Comparison of ENCODE assay signal across 28 cellular contexts in genomic region chr12:54660320-54660962, GRCh38. TPM values are rescaled to one million over a fixed set of nuclear protein-coding genes. Genes with fewer than 3 reads are reported as not detected.
DNase-seq lines count a peak whose midpoint lies in the region; ATAC-seq, FAIRE-seq and TF ChIP-seq lines count a peak whose summit lies in the region.
"Had no signal": no experiment of that assay in that cellular context is flagged by ENCODE, and none has a peak within 500 bp of the region (broad histone marks: within the 10 kb centered on the region; RNA-seq: fewer than 3 reads in every experiment).

No MANE protein-coding gene starts in this region.

- FAIRE-seq in bronchial epithelial cell (lab: Jason Lieb, UNC) = peak; percentile 36
- FAIRE-seq: A549, GM12892, H1 had no signal

- DNase-seq in left ventricle myocardium superior = peak; percentile 35
- no peak for DNase-seq in left ventricle myocardium inferior
- DNase-seq in bronchial epithelial cell (ENCODE audit: low read depth) = no peak
- DNase-seq in right lobe of liver = peak in 2 of 3 donors; percentile 63 to 82
- DNase-seq in stomach = peak; percentile 51
- DNase-seq in COR-L47 (lab: John Stamatoyannopoulos, UW) = no peak
- DNase-seq in SIG-M5 treated with dmso at 0.1 percent for 504 hours (lab: John Stamatoyannopoulos, UW; ENCODE audit: unreplicated experiment) = no peak
- DNase-seq: AML-193; CD4-positive, alpha-beta T cell; DMS 273 treated with DMSO at 0.1 percent for 48 hours; DMS79; HCEC 1CT; Kasumi-1; NCI-H1105; NCI-H1436 treated with DMSO at 0.1 percent for 48 hours; NCI-H187 treated with DMSO at 0.1 percent for 48 hours; NCI-H524; NCI-H748 treated with DMSO at 0.1 percent for 48 hours; NK-92 treated with Interleukin-12 subunit alpha and Interleukin-12 subunit beta, amount 100 ng/mL, for 24 hours; PC-3; SHP77 had no signal

- intact Hi-C loops in left ventricle myocardium superior (cut with micrococcal nuclease) (no loop called here), left ventricle myocardium inferior (cut with micrococcal nuclease) (no loop called here), right lobe of liver (cut with DNase I) (no loop called here), stomach (cut with DNase I; ENCODE audit: low total_unique reads) (no loop called here)

- no peak for TF ChIP-seq CTCF in left ventricle myocardium inferior (IDR thresholded peaks at IDR 0.05; ENCODE audit: borderline replicate concordance)
- TF ChIP-seq CTCF in bronchial epithelial cell (IDR thresholded peaks at IDR 0.05; ENCODE audit: insufficient read depth, low read length, severe bottlenecking) = no peak
- no peak for TF ChIP-seq CTCF in right lobe of liver (IDR thresholded peaks at IDR 0.05)
- no peak for TF ChIP-seq CTCF in stomach (IDR thresholded peaks at IDR 0.05)

- H3K27me3 ChIP-seq in left ventricle myocardium inferior (ENCODE audit: low read depth) = peaks cover 37% of the 10 kb centered on the region
- peaks cover 3% of the 10 kb centered on the region for H3K27me3 ChIP-seq in bronchial epithelial cell (ENCODE audit: control insufficient read depth, insufficient read depth, low read length)
- no peaks in the 10 kb centered on the region for H3K27me3 ChIP-seq in right lobe of liver
- H3K27me3 ChIP-seq in stomach = no peaks in the 10 kb centered on the region
- H3K27me3 ChIP-seq: BLaER1 treated with 17β-estradiol and CSF1 and Interleukin-3, amounts not matched to agents 10 nM and 100 nM had no signal

- H3K9me3 ChIP-seq in left ventricle myocardium inferior (replicated peaks) = no peaks in the 10 kb centered on the region
- no peaks in the 10 kb centered on the region for H3K9me3 ChIP-seq in right lobe of liver
- no peaks in the 10 kb centered on the region for H3K9me3 ChIP-seq in stomach
- H3K9me3 ChIP-seq: A549 had no signal

- H3K4me3 ChIP-seq in left ventricle myocardium inferior = no peak overlapping the region
- H3K4me3 ChIP-seq in bronchial epithelial cell (ENCODE audit: low read depth, low read length) = no peak overlapping the region
- no peak overlapping the region for H3K4me3 ChIP-seq in right lobe of liver
- no peak overlapping the region for H3K4me3 ChIP-seq in stomach
- H3K4me3 ChIP-seq: A549; BLaER1 treated with 17β-estradiol and CSF1 and Interleukin-3, amounts not matched to agents 10 nM and 100 nM had no signal

- TF ChIP-seq POLR2A in right lobe of liver (IDR thresholded peaks at IDR 0.05) = no peak
- TF ChIP-seq POLR2A in stomach (IDR thresholded peaks at IDR 0.05) = no peak

- H3K36me3 ChIP-seq in left ventricle myocardium inferior (no peaks in the 10 kb centered on the region), bronchial epithelial cell (ENCODE audit: control insufficient read depth, insufficient read depth, low read length) (no peaks in the 10 kb centered on the region), right lobe of liver (no peaks in the 10 kb centered on the region), stomach (no peaks in the 10 kb centered on the region)
- H3K36me3 ChIP-seq: BLaER1 treated with 17β-estradiol and CSF1 and Interleukin-3, amounts not matched to agents 10 nM and 100 nM had no signal

- WGBS in right lobe of liver (ENCODE audit: insufficient coverage, low coverage, low lambda C conversion rate, missing lambda C conversion rate) = 44% methylated on average over 10 of the region's 10 CpGs
- 68 to 86% (median 77%) methylated on average over 10 of the region's 10 CpGs for WGBS in stomach, 5 donors

- no peaks in the 10 kb centered on the region for H3K4me1 ChIP-seq in left ventricle myocardium inferior
- peaks cover 0 to 13% (median 0%) of the 10 kb centered on the region in 4 donors for H3K4me1 ChIP-seq in right lobe of liver
- no peaks in the 10 kb centered on the region for H3K4me1 ChIP-seq in stomach
- H3K4me1 ChIP-seq: A549 had no signal

- no peak overlapping the region for H3K27ac ChIP-seq in left ventricle myocardium inferior (replicated peaks)
- H3K27ac ChIP-seq in right lobe of liver = no peak overlapping the region
- H3K27ac ChIP-seq in stomach = no peak overlapping the region
- H3K27ac ChIP-seq: A549; BLaER1 treated with 17β-estradiol and CSF1 and Interleukin-3, amounts not matched to agents 10 nM and 100 nM; HL-60 had no signal

- ATAC-seq in left ventricle myocardium superior = peak; percentile 85
- peak; percentile 84 to 94 (median 91) for ATAC-seq in right lobe of liver
- ATAC-seq: A549, PC-3 had no signal

- TF ChIP-seq EP300 in stomach (IDR thresholded peaks at IDR 0.05) = no peak

RNA-seq across cellular contexts. Expression of gene DCD, which starts 12.3 kb away (rescaled TPM):
- total RNA-seq in left ventricle myocardium superior (not detected), left ventricle myocardium inferior (not detected), bronchial epithelial cell (not detected in 2 replicates), right lobe of liver (not detected), stomach (not detected)
- polyA plus RNA-seq in stomach = not detected
- total RNA-seq: CD4-positive, alpha-beta T cell; H1; M059J; PC-3; RPMI7951 had no signal
- polyA plus RNA-seq: A549, H1 had no signal

RNA-seq across cellular contexts. Expression of gene LACRT, which starts 25.7 kb away (rescaled TPM):
- not detected for total RNA-seq in left ventricle myocardium superior
- not detected for total RNA-seq in left ventricle myocardium inferior
- not detected in 2 replicates for total RNA-seq in bronchial epithelial cell
- not detected for total RNA-seq in right lobe of liver
- not detected for total RNA-seq in stomach
- not detected for polyA plus RNA-seq in stomach
- total RNA-seq: CD4-positive, alpha-beta T cell; H1; M059J; PC-3; RPMI7951 had no signal
- polyA plus RNA-seq: A549, H1 had no signal

Comparison
In these comparisons a context has a peak if more than half of its experiments do, and no peak if none do; other contexts are left out.
1. DNase-seq: peak in left ventricle myocardium superior (single experiment), right lobe of liver (2 of 3) and stomach (single experiment); none in left ventricle myocardium inferior (single experiment), bronchial epithelial cell (single experiment), COR-L47 (single experiment) and SIG-M5 treated with dmso at 0.1 percent for 504 hours (single experiment).